13 cellular contexts compared by ENCODE assay signal in genomic region chr10:92074126-92074887, GRCh38.
DNase-seq lines count a peak whose midpoint lies in the region; ATAC-seq, FAIRE-seq and TF ChIP-seq lines count a peak whose summit lies in the region.
"Had no signal": no experiment of that assay in that cellular context is flagged by ENCODE, and none has a peak within 500 bp of the region (broad histone marks: within the 10 kb centered on the region; RNA-seq: fewer than 3 reads in every experiment).

No MANE protein-coding gene starts in this region.

- TF ChIP-seq POLR2A in breast epithelium (IDR thresholded peaks at IDR 0.05) = no peak
- no peak for TF ChIP-seq POLR2A in esophagus muscularis mucosa (IDR thresholded peaks at IDR 0.05; ENCODE audit: low read depth)

- no peak for TF ChIP-seq EP300 in esophagus muscularis mucosa (IDR thresholded peaks at IDR 0.05)

- H3K4me1 ChIP-seq in breast epithelium (no peaks in the 10 kb centered on the region), Panc1 (ENCODE audit: control insufficient read depth, insufficient read depth, low read length) (no peaks in the 10 kb centered on the region), esophagus muscularis mucosa (peaks cover 0 to 8% (median 1%) of the 10 kb centered on the region in 4 donors), small intestine (ENCODE audit: control insufficient read depth in 2 of 2, insufficient read depth in 1 of 2, low read depth in 1 of 2, low read length in 1 of 2) (no peaks in the 10 kb centered on the region), HAP-1 (peaks cover 19% of the 10 kb centered on the region)

- H3K27me3 ChIP-seq in breast epithelium (no peaks in the 10 kb centered on the region), Panc1 (ENCODE audit: control insufficient read depth, insufficient read depth, low read length) (no peaks in the 10 kb centered on the region), esophagus muscularis mucosa (no peaks in the 10 kb centered on the region), small intestine (ENCODE audit: control insufficient read depth in 2 of 2, insufficient read depth in 2 of 2, low read length in 2 of 2) (no peaks in the 10 kb centered on the region), HAP-1 (ENCODE audit: low read depth) (no peaks in the 10 kb centered on the region)

- in situ Hi-C loops in Panc1 (cut with HindIII; ENCODE audit: low pct_unique_long_range_greater_than_20kb, low sequenced_read_pairs) (no loop called here), HAP-1 (cut with MboI; ENCODE audit: low sequenced_read_pairs) (no loop called here)

- H3K27ac Mint-ChIP-seq in MCF 10A (ENCODE audit: low read depth, unreplicated experiment) = no peak overlapping the region
- H3K27ac Mint-ChIP-seq: stimulated activated naive CD8-positive, alpha-beta T cell treated with anti-CD3 and anti-CD28 coated beads, Interleukin-15, amount 100 ng/mL, for 72 hours had no signal

- 71% methylated on average over 6 of the region's 6 CpGs for WGBS in esophagus muscularis mucosa
- 64 to 79% (median 65%) methylated on average over 6 of the region's 6 CpGs for WGBS in small intestine, 3 donors

- H3K9me3 Mint-ChIP-seq in MCF 10A (ENCODE audit: unreplicated experiment) = no peaks in the 10 kb centered on the region
- H3K9me3 Mint-ChIP-seq: stimulated activated naive CD8-positive, alpha-beta T cell treated with anti-CD3 and anti-CD28 coated beads, Interleukin-15, amount 100 ng/mL, for 72 hours had no signal

- POLR2A ChIA-PET in MCF 10A (lab: Yijun Ruan, JAX) = interaction anchor here (0.6 to 1.5 kb wide), 4 partner anchors 10 to 218 kb away, joined by 3 to 4 read pairs (median 3); no protein-coding TSS in a partner anchor
- POLR2A ChIA-PET in Panc1 (lab: Charles Lee) = no interaction called here

- no TSS peak for BruUV-seq in MCF 10A (replicated peaks; lab: Mats Ljungman, UMichigan)
- no TSS peak for BruUV-seq in Panc1 (replicated peaks; lab: Mats Ljungman, UMichigan)

- H3K9me3 ChIP-seq in breast epithelium = no peaks in the 10 kb centered on the region
- no peaks in the 10 kb centered on the region for H3K9me3 ChIP-seq in Panc1 (ENCODE audit: control insufficient read depth, insufficient read depth, low read depth, low read length)
- no peaks in the 10 kb centered on the region for H3K9me3 ChIP-seq in esophagus muscularis mucosa
- H3K9me3 ChIP-seq in small intestine (ENCODE audit: control insufficient read depth, low read depth) = no peaks in the 10 kb centered on the region
- no peaks in the 10 kb centered on the region for H3K9me3 ChIP-seq in HAP-1

- no peak overlapping the region for H3K27ac ChIP-seq in breast epithelium
- H3K27ac ChIP-seq in Panc1 (ENCODE audit: low read length) = no peak overlapping the region
- no peak overlapping the region for H3K27ac ChIP-seq in esophagus muscularis mucosa (replicated peaks in 1 of 4)
- H3K27ac ChIP-seq in small intestine (ENCODE audit: low read depth in 1 of 2, low read length in 1 of 2) = no peak overlapping the region

- H3K36me3 Mint-ChIP-seq in MCF 10A (ENCODE audit: insufficient read depth, unreplicated experiment) = peaks cover 7% of the 10 kb centered on the region

- no peaks in the 10 kb centered on the region for H3K36me3 ChIP-seq in breast epithelium
- no peaks in the 10 kb centered on the region for H3K36me3 ChIP-seq in Panc1 (ENCODE audit: control insufficient read depth, insufficient read depth, low read length)
- H3K36me3 ChIP-seq in esophagus muscularis mucosa = peaks cover 0 to 38% (median 8%) of the 10 kb centered on the region in 4 donors
- peaks cover 0 to 2% of the 10 kb centered on the region in 2 donors for H3K36me3 ChIP-seq in small intestine (ENCODE audit: control insufficient read depth in 2 of 2, insufficient read depth in 2 of 2, low read length in 2 of 2)
- no peaks in the 10 kb centered on the region for H3K36me3 ChIP-seq in HAP-1 (replicated peaks)

- H3K4me1 Mint-ChIP-seq in MCF 10A (ENCODE audit: insufficient read depth, unreplicated experiment) = peaks cover 7% of the 10 kb centered on the region
- H3K4me1 Mint-ChIP-seq: stimulated activated naive CD8-positive, alpha-beta T cell treated with anti-CD3 and anti-CD28 coated beads, Interleukin-15, amount 100 ng/mL, for 72 hours had no signal

- ATAC-seq in Panc1 = peak; percentile 68; the same call in 1 of the 2 replicates
- no peak for ATAC-seq in HG03354 (IDR thresholded peaks at IDR 0.05; ENCODE audit: poor library complexity, severe bottlenecking, unreplicated experiment)
- ATAC-seq: stimulated activated naive CD8-positive, alpha-beta T cell treated with anti-CD3 and anti-CD28 coated beads, Interleukin-15, amount 100 ng/mL, for 72 hours had no signal

- H3K27me3 Mint-ChIP-seq in MCF 10A (ENCODE audit: insufficient read depth, unreplicated experiment) = no peaks in the 10 kb centered on the region
- H3K27me3 Mint-ChIP-seq: stimulated activated naive CD8-positive, alpha-beta T cell treated with anti-CD3 and anti-CD28 coated beads, Interleukin-15, amount 100 ng/mL, for 72 hours had no signal

- TF ChIP-seq CTCF in MCF 10A (IDR thresholded peaks at IDR 0.05; ENCODE audit: unreplicated experiment) = peak; percentile 30
- TF ChIP-seq CTCF in breast epithelium (IDR thresholded peaks at IDR 0.05) = no peak
- TF ChIP-seq CTCF in Panc1 (IDR thresholded peaks at IDR 0.05) = peak; percentile 64
- TF ChIP-seq CTCF in esophagus muscularis mucosa (IDR thresholded peaks at IDR 0.05) = peak in 2 of 3 experiments; percentile 19 to 27

- H3K4me3 ChIP-seq in breast epithelium (no peak overlapping the region), Panc1 (ENCODE audit: low read depth in 2 of 2, low read length in 2 of 2) (no peak overlapping the region), esophagus muscularis mucosa (no peak overlapping the region), small intestine (ENCODE audit: low read depth in 1 of 2, low read length in 2 of 2) (no peak overlapping the region), HAP-1 (no peak overlapping the region)

- intact Hi-C loops in MCF 10A (cut with micrococcal nuclease) (loop anchor here (5.0 kb wide), 1 partner anchor 363 kb away; no protein-coding TSS in a partner anchor), breast epithelium (cut with DNase I; ENCODE audit: low total_unique reads) (no loop called here), Panc1 (cut with micrococcal nuclease; ENCODE audit: unreplicated experiment) (no loop called here), esophagus muscularis mucosa (cut with DNase I) (no loop called here)

- H3K4me3 Mint-ChIP-seq in MCF 10A (ENCODE audit: unreplicated experiment) = no peak overlapping the region
- H3K4me3 Mint-ChIP-seq: stimulated activated naive CD8-positive, alpha-beta T cell treated with anti-CD3 and anti-CD28 coated beads, Interleukin-15, amount 100 ng/mL, for 72 hours had no signal

- no peak for FAIRE-seq in small intestine (lab: Jason Lieb, UNC)

- DNase-seq in MCF 10A (ENCODE audit: unreplicated experiment) (peak; percentile 29), breast epithelium (ENCODE audit: low spot score in 2 of 2) (no peak), Panc1 (ENCODE audit: low read depth, low spot score) (no peak), esophagus muscularis mucosa (ENCODE audit: extremely low spot score) (no peak), small intestine (peak; percentile 59), iPS-NIHi11 (ENCODE audit: low spot score) (no peak), HAP-1 (ENCODE audit: low spot score in 2 of 2) (no peak)
- DNase-seq: activated CD4-positive, alpha-beta T cell treated with anti-CD3 and anti-CD28 coated beads, Interleukin-2, amount 50 U/mL, for 48 hours; midbrain; NCI-H1694 treated with DMSO at 0.1 percent for 48 hours; SHP77; stimulated activated naive CD8-positive, alpha-beta T cell treated with anti-CD3 and anti-CD28 coated beads, Interleukin-15, amount 100 ng/mL, for 72 hours had no signal

- CTCF ChIA-PET in MCF 10A (lab: Yijun Ruan, JAX) (interaction anchor here (0.6 to 3.6 kb wide), 14 partner anchors 13 to 1242 kb away, joined by 3 to 17 read pairs (median 3); no protein-coding TSS in a partner anchor), Panc1 (lab: Charles Lee) (interaction anchor here (0.5 to 0.6 kb wide), 3 partner anchors 112 to 367 kb away, joined by 3 to 4 read pairs (median 3); no protein-coding TSS in a partner anchor)

Comparison
In these comparisons a context has a peak if more than half of its experiments do, and no peak if none do; other contexts are left out.
1. DNase-seq: peak in MCF 10A (single experiment) and small intestine (single experiment); none in breast epithelium (0 of 2), Panc1 (single experiment), esophagus muscularis mucosa (single experiment), iPS-NIHi11 (single experiment) and HAP-1 (0 of 2).
2. CTCF ChIP-seq: peak in MCF 10A (single experiment), Panc1 (single experiment) and esophagus muscularis mucosa (2 of 3); none in breast epithelium (0 of 3).